ENCODE assay signal across 1 cellular context in genomic region chrX:46912673-46913491, GRCh38.
TF ChIP-seq lines count a peak whose summit lies in the region.

No MANE protein-coding gene starts in this region.

TF ChIP-seq in HEK293, 187 proteins besides CTCF, POLR2A, EP300 and RAD21 (continued from another document):
- no peak for TF ChIP-seq ZNF18 (tag by site-specific recombination; IDR thresholded peaks at IDR 0.05)
- no peak for TF ChIP-seq ZNF629 (tag by site-specific recombination; IDR thresholded peaks at IDR 0.05)
